In the genomic region with DNA sequence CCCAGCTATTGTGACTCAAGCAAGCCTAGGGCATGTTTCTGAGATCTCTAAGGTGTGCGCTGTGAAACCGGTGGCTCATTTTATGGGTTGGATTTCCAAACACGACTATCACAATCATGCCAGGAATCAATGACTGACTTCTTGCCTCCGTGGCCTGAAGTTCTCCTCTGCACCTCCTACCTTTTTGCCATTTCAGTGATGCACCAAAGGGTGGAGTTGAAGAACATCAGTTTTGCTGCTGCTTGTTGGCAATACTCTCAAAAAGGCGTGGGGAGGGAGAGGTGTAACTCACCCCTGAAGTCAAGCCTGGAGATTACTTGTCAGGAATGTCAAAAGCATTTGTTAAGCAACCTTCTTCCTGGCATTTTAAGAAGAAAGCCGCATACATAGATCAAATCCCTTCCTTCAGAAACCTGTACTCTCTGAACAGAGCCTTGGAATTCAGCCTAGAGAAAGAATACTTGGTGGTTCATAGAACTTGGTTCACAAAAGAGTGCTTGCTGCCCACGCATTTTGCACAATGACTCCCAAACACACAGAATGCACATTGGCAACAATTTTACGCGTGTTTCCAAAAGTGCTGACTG, we compare ENCODE assay signal across 18 cellular contexts. TPM values are rescaled to one million over a fixed set of nuclear protein-coding genes. Genes with fewer than 3 reads are reported as not detected.
A peak's percentile ranks its signal among the peaks of the same experiment; 100 is the strongest.
DNase-seq lines count a peak whose midpoint lies in the region; ATAC-seq and TF ChIP-seq lines count a peak whose summit lies in the region.
"Had no signal": no experiment of that assay in that cellular context is flagged by ENCODE, and none has a peak within 500 bp of the region (broad histone marks: within the 10 kb centered on the region; RNA-seq: fewer than 3 reads in every experiment).

No MANE protein-coding gene starts in this region.

- in situ Hi-C loops in astrocyte of the spinal cord (cut with HindIII; ENCODE audit: low sequenced_read_pairs) (no loop called here), G401 (cut with HindIII; ENCODE audit: low sequenced_read_pairs) (no loop called here)

- H3K9me3 Mint-ChIP-seq in GM23338, result no peaks in the 10 kb centered on the region
- H3K9me3 Mint-ChIP-seq: activated T-cell treated with anti-CD3 and anti-CD28 coated beads, Interleukin-2, amount 50 U/mL, for 4 hours; stimulated activated naive CD8-positive, alpha-beta T cell treated with anti-CD3 and anti-CD28 coated beads, Interleukin-15, Interleukin-2, amounts not matched to agents 100 ng/mL and 50 ng/mL, for 24 hours had no signal

- 43% methylated on average over 9 of the region's 9 CpGs for WGBS in prostate gland

- no peak for TF ChIP-seq POLR2A in prostate gland (IDR thresholded peaks at IDR 0.05)

- no peaks in the 10 kb centered on the region for H3K9me2 ChIP-seq in GM23338 (ENCODE audit: insufficient read depth)

- 0 out of 2 replicates have a peak overlapping the region, but pooled peaks have one; percentile 8 for H3K4me2 ChIP-seq in GM23338

- DNase-seq in GM23338 (ENCODE audit: low spot score) (peak; percentile 38), astrocyte of the spinal cord (ENCODE audit: low read depth, low spot score) (peak; percentile 54), head of caudate nucleus (peak in 30 of 42 donors; percentile 2 to 85 (median 38)), prostate gland (ENCODE audit: low spot score) (peak; percentile 36), medulla oblongata (ENCODE audit: extremely low spot score) (no peak), G401 (ENCODE audit: low spot score) (no peak)
- DNase-seq in activated CD4-positive, CD25-positive, alpha-beta regulatory T cell (lab: John Stamatoyannopoulos, UW), result no peak
- DNase-seq: activated CD4-positive, alpha-beta T cell treated with anti-CD3 and anti-CD28 coated beads, Interleukin-2, amount 50 U/mL, for 4 hours; activated T-cell treated with anti-CD3 and anti-CD28 coated beads, Interleukin-2, amount 50 U/mL, for 4 hours; DND-41; glutamatergic neuron; NCI-H2107; posterior cingulate gyrus had no signal

- intact Hi-C loops in head of caudate nucleus (cut with DNase I), result no loop called here
- intact Hi-C loops in prostate gland (cut with DNase I), result no loop called here

- no peak overlapping the region for H3K27ac ChIP-seq in GM23338 (ENCODE audit: low read depth)
- H3K27ac ChIP-seq in prostate gland, result peak overlapping the region; percentile 8 to 62
- H3K27ac ChIP-seq: vagina had no signal

- H3K27ac Mint-ChIP-seq in GM23338, result no peak overlapping the region
- H3K27ac Mint-ChIP-seq: activated naive CD8-positive, alpha-beta T cell; stimulated activated naive CD8-positive, alpha-beta T cell treated with anti-CD3 and anti-CD28 coated beads, Interleukin-15, Interleukin-2, amounts not matched to agents 100 ng/mL and 50 ng/mL, for 24 hours had no signal

- no peaks in the 10 kb centered on the region for H3K36me3 Mint-ChIP-seq in GM23338 (ENCODE audit: low read depth)
- H3K36me3 Mint-ChIP-seq: activated naive CD8-positive, alpha-beta T cell had no signal

- H3K79me2 ChIP-seq in GM23338 (replicated peaks; ENCODE audit: insufficient read depth), result no peaks in the 10 kb centered on the region

- H3K4me1 ChIP-seq in GM23338 (ENCODE audit: insufficient read depth), result peaks cover 16% of the 10 kb centered on the region
- H3K4me1 ChIP-seq in prostate gland (replicated peaks), result peaks cover 18% of the 10 kb centered on the region

- H4K20me1 ChIP-seq in GM23338 (replicated peaks; ENCODE audit: insufficient read depth), result no peaks in the 10 kb centered on the region

- ATAC-seq in GM23338 (no peak), GM21786 (IDR thresholded peaks at IDR 0.05; ENCODE audit: unreplicated experiment) (no peak)
- ATAC-seq: activated T-cell treated with anti-CD3 and anti-CD28 coated beads, Interleukin-2, amount 50 U/mL, for 4 hours; SK-N-SH treated with all-trans-retinoic acid at 6 μM for 48 hours had no signal

- H3K4me1 Mint-ChIP-seq in GM23338, result peaks cover 35% of the 10 kb centered on the region

- H3K9me3 ChIP-seq in prostate gland, result no peaks in the 10 kb centered on the region
- H3K9me3 ChIP-seq: vagina had no signal

- H3K36me3 ChIP-seq in GM23338 (ENCODE audit: insufficient read depth) (no peaks in the 10 kb centered on the region), prostate gland (no peaks in the 10 kb centered on the region)
- H3K36me3 ChIP-seq: vagina had no signal

- H3K4me3 ChIP-seq in GM23338 (no peak overlapping the region), astrocyte of the spinal cord (ENCODE audit: low read depth, low read length) (no peak overlapping the region), prostate gland (no peak overlapping the region)
- H3K4me3 ChIP-seq: vagina had no signal

- TF ChIP-seq CTCF in GM23338 (conservative IDR thresholded peaks at IDR 0.05; ENCODE audit: low read depth in 2 of 2), result no peak
- no peak for TF ChIP-seq CTCF in astrocyte of the spinal cord (IDR thresholded peaks at IDR 0.05; ENCODE audit: low read depth, low read length)
- TF ChIP-seq CTCF in prostate gland (IDR thresholded peaks at IDR 0.05), result no peak

- peaks cover 16% of the 10 kb centered on the region for H3K27me3 Mint-ChIP-seq in GM23338 (ENCODE audit: insufficient read depth, low read depth, poor library complexity)

- no peaks in the 10 kb centered on the region for H3K27me3 ChIP-seq in GM23338 (ENCODE audit: insufficient read depth)
- H3K27me3 ChIP-seq in prostate gland (replicated peaks; ENCODE audit: insufficient read depth), result no peaks in the 10 kb centered on the region
- H3K27me3 ChIP-seq: vagina had no signal

- no peak overlapping the region for H3K4me3 Mint-ChIP-seq in GM23338
- H3K4me3 Mint-ChIP-seq: activated naive CD8-positive, alpha-beta T cell; activated T-cell treated with anti-CD3 and anti-CD28 coated beads, Interleukin-2, amount 50 U/mL, for 4 hours; stimulated activated naive CD8-positive, alpha-beta T cell treated with anti-CD3 and anti-CD28 coated beads, Interleukin-15, Interleukin-2, amounts not matched to agents 100 ng/mL and 50 ng/mL, for 24 hours had no signal

- H2AFZ ChIP-seq in GM23338, result no peak overlapping the region

- H3F3A ChIP-seq in GM23338 (replicated peaks; ENCODE audit: low read depth), result no peaks in the 10 kb centered on the region

TF ChIP-seq in GM23338, 12 proteins besides CTCF, POLR2A, EP300 and RAD21 (continues in another document):
- TF ChIP-seq JUNB (IDR thresholded peaks at IDR 0.05; ENCODE audit: unreplicated experiment) (no peak), REST (IDR thresholded peaks at IDR 0.05; ENCODE audit: unreplicated experiment) (no peak), EZH2 (IDR thresholded peaks at IDR 0.05; ENCODE audit: low read depth, unreplicated experiment) (no peak), ZNF114 (CRISPR knock-in tag; IDR thresholded peaks at IDR 0.05) (no peak)

RNA-seq across cellular contexts. Expression of gene KIAA1217, which starts 41.0 kb away (rescaled TPM):
- 9.1 and 17.7 TPM in 2 replicates for total RNA-seq in GM23338 (2014; rRNA removed; shearing (Covaris generic))
- polyA plus RNA-seq in GM23338 (2016; fragmentation: Nextera tagmentation; extraction: Ambion mirVana), result 6.0 and 6.4 TPM in 2 replicates
- total RNA-seq in prostate gland, result 100 to 1,000 TPM in 1 of 2 donors, 10 to 100 TPM in 1; 92.5 to 188 TPM
- 0.31 and 2.1 TPM in 2 replicates for total RNA-seq in G401 (2014; rRNA removed; shearing (Covaris generic))

Comparison
In these comparisons a context has a peak if more than half of its experiments do, and no peak if none do; other contexts are left out.
1. DNase-seq: peak in GM23338 (single experiment), astrocyte of the spinal cord (single experiment), head of caudate nucleus (30 of 42) and prostate gland (single experiment); none in activated CD4-positive, CD25-positive, alpha-beta regulatory T cell (0 of 4), medulla oblongata (single experiment) and G401 (single experiment).